Comparison of ENCODE assay signal across 20 cellular contexts in the genomic region with DNA sequence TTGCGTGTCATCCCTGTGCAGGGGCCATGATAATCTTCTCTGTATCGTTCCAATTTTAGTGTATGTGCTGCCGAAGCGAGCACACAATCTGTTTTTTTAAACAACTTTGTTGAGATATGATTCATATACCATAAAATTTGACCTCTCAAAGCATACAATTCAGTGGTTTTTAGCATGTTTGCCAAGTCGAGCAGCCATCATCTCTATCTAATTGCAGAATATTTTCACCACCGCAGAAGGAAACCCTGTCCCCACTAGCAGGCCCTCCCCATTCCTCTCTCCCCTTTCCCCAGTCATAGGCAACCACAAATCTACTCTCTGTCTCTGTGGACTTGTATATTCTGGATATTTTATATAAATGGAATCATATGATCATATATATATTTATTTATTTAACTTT.
A peak's percentile ranks its signal among the peaks of the same experiment; 100 is the strongest.
DNase-seq lines count a peak whose midpoint lies in the region; ATAC-seq and TF ChIP-seq lines count a peak whose summit lies in the region.
"Had no signal": no experiment of that assay in that cellular context is flagged by ENCODE, and none has a peak within 500 bp of the region (broad histone marks: within the 10 kb centered on the region; RNA-seq: fewer than 3 reads in every experiment).

No MANE protein-coding gene starts in this region.

- no peaks in the 10 kb centered on the region for H3K79me1 ChIP-seq in IMR-90 (ENCODE audit: low read depth in 1 of 2, low read length in 2 of 2)

- BruUV-seq in IMR-90 (replicated peaks; lab: Mats Ljungman, UMichigan): no TSS peak

- H3K4ac ChIP-seq in IMR-90 (ENCODE audit: low read depth, low read length): no peak overlapping the region

- no peak overlapping the region for H2BK15ac ChIP-seq in IMR-90 (ENCODE audit: low read depth, low read length)

- H2BK5ac ChIP-seq in IMR-90 (ENCODE audit: low read depth, low read length, poor library complexity, severe bottlenecking): no peak overlapping the region

- no peak for TF ChIP-seq POLR2A in IMR-90 (IDR thresholded peaks at IDR 0.05; ENCODE audit: low read depth, low read length)

- H4K5ac ChIP-seq in IMR-90 (ENCODE audit: low read depth, low read length): no peak overlapping the region

- H4K8ac ChIP-seq in IMR-90 (ENCODE audit: low read depth in 2 of 2, low read length in 2 of 2): no peak overlapping the region

- no peak overlapping the region for H3K18ac ChIP-seq in IMR-90 (ENCODE audit: low read depth, low read length)

- intact Hi-C loops in IMR-90 (cut with micrococcal nuclease): no loop called here

- H4K91ac ChIP-seq in IMR-90 (ENCODE audit: insufficient read depth, low read depth, low read length): no peak overlapping the region

- TF ChIP-seq RAD21 in IMR-90 (IDR thresholded peaks at IDR 0.05; ENCODE audit: low read length): no peak

- DNase-seq in EH (ENCODE audit: low read depth) (peak; percentile 16), IMR-90 (peak; percentile 68), brain microvascular endothelial cell (peak; percentile 86), non-pigmented ciliary epithelial cell (ENCODE audit: low read depth) (peak; percentile 40), coronary artery (ENCODE audit: low spot score) (no peak), NCI-H1105 (lab: John Stamatoyannopoulos, UW) (no peak), HT-29 (ENCODE audit: low spot score) (no peak)
- DNase-seq: CD4-positive, CD25-positive, alpha-beta regulatory T cell; DMS53; NCI-H1436 treated with DMSO at 0.1 percent for 48 hours; NCI-H2029 treated with DMSO at 0.1 percent for 48 hours; NCI-H2171 treated with DMSO at 0.1 percent for 48 hours; NCI-H446 treated with DMSO at 0.1 percent for 48 hours; NK-92 treated with Interleukin-12 subunit alpha and Interleukin-12 subunit beta, amount 100 ng/mL, for 24 hours; SJCRH30 had no signal

- H2BK20ac ChIP-seq in IMR-90 (ENCODE audit: low read depth, low read length): no peak overlapping the region

- no peaks in the 10 kb centered on the region for H3K9me1 ChIP-seq in IMR-90 (ENCODE audit: insufficient read depth, low read length)

- in situ Hi-C loops in IMR-90 (cut with MboI; ENCODE audit: low sequenced_read_pairs): no loop called here
- in situ Hi-C loops in brain microvascular endothelial cell (cut with HindIII; ENCODE audit: low pct_ligation_motif_present, low sequenced_read_pairs): no loop called here

- ATAC-seq in IMR-90 (ENCODE audit: low read depth) (peak; percentile 77), HG02981 (IDR thresholded peaks at IDR 0.05; ENCODE audit: unreplicated experiment) (no peak)
- ATAC-seq: GM12878, GM23338, K562 had no signal

- CTCF ChIA-PET in IMR-90 (lab: Yijun Ruan, JAX): no interaction called here

- no peaks in the 10 kb centered on the region for H4K20me1 ChIP-seq in IMR-90 (ENCODE audit: insufficient read depth, low read length)

- H3K23ac ChIP-seq in IMR-90 (ENCODE audit: low read depth, low read length): no peak overlapping the region

- H3K27ac ChIP-seq in IMR-90 (ENCODE audit: insufficient read depth, low read length) (no peak overlapping the region), brain microvascular endothelial cell (no peak overlapping the region), coronary artery (no peak overlapping the region)
- H3K27ac ChIP-seq: RWPE1, SJCRH30 had no signal

- H2AK5ac ChIP-seq in IMR-90 (ENCODE audit: low read depth, low read length): no peak overlapping the region

- dilution Hi-C loops in IMR-90 (cut with HindIII; ENCODE audit: low sequenced_read_pairs, unreplicated experiment): no loop called here

- H3K4me1 ChIP-seq in IMR-90 (ENCODE audit: control insufficient read depth, insufficient read depth, low read length): peaks cover 2% of the 10 kb centered on the region
- H3K4me1 ChIP-seq: SJCRH30 had no signal

- H2AK9ac ChIP-seq in IMR-90 (replicated peaks; ENCODE audit: low read depth, low read length, poor library complexity): no peak overlapping the region

- H3K56ac ChIP-seq in IMR-90 (ENCODE audit: extremely low read depth, insufficient read depth, low read length): no peak overlapping the region

- H3K27me3 ChIP-seq in IMR-90 (ENCODE audit: control insufficient read depth, insufficient read depth, low read length) (peaks cover 38% of the 10 kb centered on the region), brain microvascular endothelial cell (replicated peaks) (peaks cover 12% of the 10 kb centered on the region)

- 83% methylated on average over 1 of the region's 6 CpGs; no CpG with 5 or more reads in 1 of the 2 experiments for WGBS in IMR-90 (ENCODE audit: extremely low coverage in 2 of 2, insufficient read length in 1 of 2), 2 experiments

- POLR2A ChIA-PET in IMR-90 (lab: Charles Lee; ENCODE audit: unreplicated experiment): no interaction called here

- H3K4me3 ChIP-seq in IMR-90 (ENCODE audit: insufficient read depth, low read depth, low read length): no peak overlapping the region
- no peak overlapping the region for H3K4me3 ChIP-seq in brain microvascular endothelial cell (ENCODE audit: low read depth, low read length)
- H3K4me3 ChIP-seq in coronary artery: no peak overlapping the region
- H3K4me3 ChIP-seq: GM12878, GM23338, K562, SJCRH30 had no signal

- H3K9me3 ChIP-seq in IMR-90 (ENCODE audit: control insufficient read depth, insufficient read depth, low read length): no peaks in the 10 kb centered on the region

- no peak overlapping the region for H3K14ac ChIP-seq in IMR-90 (replicated peaks; ENCODE audit: low read depth, low read length)

- H2BK120ac ChIP-seq in IMR-90 (ENCODE audit: low read depth, low read length): no peak overlapping the region

- no peak overlapping the region for H2AFZ ChIP-seq in IMR-90 (replicated peaks; ENCODE audit: low read length, poor library complexity)
- H2AFZ ChIP-seq: GM23338 had no signal

- no peak overlapping the region for H3K9ac ChIP-seq in IMR-90 (ENCODE audit: low read depth, low read length)

- H3K36me3 ChIP-seq in IMR-90 (ENCODE audit: control insufficient read depth, insufficient read depth, low read length) (no peaks in the 10 kb centered on the region), brain microvascular endothelial cell (replicated peaks) (no peaks in the 10 kb centered on the region)
- H3K36me3 ChIP-seq: SJCRH30 had no signal

- TF ChIP-seq CTCF in IMR-90 (conservative IDR thresholded peaks at IDR 0.05; ENCODE audit: low read depth, low read length) (no peak), brain microvascular endothelial cell (IDR thresholded peaks at IDR 0.05; ENCODE audit: low read depth, low read length, missing control alignments) (no peak), coronary artery (IDR thresholded peaks at IDR 0.05) (no peak)

- no peak overlapping the region for H3K4me2 ChIP-seq in IMR-90 (ENCODE audit: low read depth, low read length)
- H3K4me2 ChIP-seq: GM23338 had no signal

TF ChIP-seq in IMR-90, 13 proteins besides CTCF, POLR2A, EP300 and RAD21:
- no peak for TF ChIP-seq FOS (IDR thresholded peaks at IDR 0.05; ENCODE audit: low read depth, low read length)
- TF ChIP-seq CHD1 (IDR thresholded peaks at IDR 0.05; ENCODE audit: low read depth, low read length): no peak
- no peak for TF ChIP-seq SMC3 (IDR thresholded peaks at IDR 0.05; ENCODE audit: low read depth, low read length)
- TF ChIP-seq MXI1 (IDR thresholded peaks at IDR 0.05; ENCODE audit: borderline replicate concordance, low read depth, low read length): no peak
- TF ChIP-seq NFE2L2 (IDR thresholded peaks at IDR 0.05; ENCODE audit: low read depth, low read length): no peak
- TF ChIP-seq, protein P1, sequence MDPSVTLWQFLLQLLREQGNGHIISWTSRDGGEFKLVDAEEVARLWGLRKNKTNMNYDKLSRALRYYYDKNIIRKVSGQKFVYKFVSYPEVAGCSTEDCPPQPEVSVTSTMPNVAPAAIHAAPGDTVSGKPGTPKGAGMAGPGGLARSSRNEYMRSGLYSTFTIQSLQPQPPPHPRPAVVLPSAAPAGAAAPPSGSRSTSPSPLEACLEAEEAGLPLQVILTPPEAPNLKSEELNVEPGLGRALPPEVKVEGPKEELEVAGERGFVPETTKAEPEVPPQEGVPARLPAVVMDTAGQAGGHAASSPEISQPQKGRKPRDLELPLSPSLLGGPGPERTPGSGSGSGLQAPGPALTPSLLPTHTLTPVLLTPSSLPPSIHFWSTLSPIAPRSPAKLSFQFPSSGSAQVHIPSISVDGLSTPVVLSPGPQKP (IDR thresholded peaks at IDR 0.05; ENCODE audit: borderline replicate concordance, low read depth, low read length): no peak
- TF ChIP-seq RFX5 (IDR thresholded peaks at IDR 0.05; ENCODE audit: low read depth, low read length): no peak
- TF ChIP-seq, protein P2, sequence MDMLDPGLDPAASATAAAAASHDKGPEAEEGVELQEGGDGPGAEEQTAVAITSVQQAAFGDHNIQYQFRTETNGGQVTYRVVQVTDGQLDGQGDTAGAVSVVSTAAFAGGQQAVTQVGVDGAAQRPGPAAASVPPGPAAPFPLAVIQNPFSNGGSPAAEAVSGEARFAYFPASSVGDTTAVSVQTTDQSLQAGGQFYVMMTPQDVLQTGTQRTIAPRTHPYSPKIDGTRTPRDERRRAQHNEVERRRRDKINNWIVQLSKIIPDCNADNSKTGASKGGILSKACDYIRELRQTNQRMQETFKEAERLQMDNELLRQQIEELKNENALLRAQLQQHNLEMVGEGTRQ (IDR thresholded peaks at IDR 0.05; ENCODE audit: low read depth, low read length): no peak
- TF ChIP-seq MAZ (IDR thresholded peaks at IDR 0.05; ENCODE audit: borderline replicate concordance, low read depth, low read length): no peak
- TF ChIP-seq RCOR1 (IDR thresholded peaks at IDR 0.05; ENCODE audit: insufficient replicate concordance, low read length): no peak
- TF ChIP-seq BHLHE40 (IDR thresholded peaks at IDR 0.05; ENCODE audit: low read depth, low read length): no peak
- no peak for TF ChIP-seq CEBPB (IDR thresholded peaks at IDR 0.05; ENCODE audit: low read depth, low read length)
- TF ChIP-seq MAFK (IDR thresholded peaks at IDR 0.05; ENCODE audit: low read depth, low read length): no peak

Comparison
In these comparisons a context has a peak if more than half of its experiments do, and no peak if none do; other contexts are left out.
1. DNase-seq: peak in EH (single experiment), IMR-90 (single experiment), brain microvascular endothelial cell (single experiment) and non-pigmented ciliary epithelial cell (single experiment); none in coronary artery (single experiment), NCI-H1105 (single experiment) and HT-29 (single experiment).